In genomic region chr10:57825015-57825414, GRCh38 we compare ENCODE assay signal across 33 cellular contexts.
"Had no signal": no experiment of that assay in that cellular context is flagged by ENCODE, and none has a peak within 500 bp of the region (broad histone marks: within the 10 kb centered on the region; RNA-seq: fewer than 3 reads in every experiment).

No MANE protein-coding gene starts in this region.

- H3K9me3 ChIP-seq: MG63 had no signal

- DNase-seq: Karpas-422, Kasumi-1, KG1, MG63, MM.1S, MV-4-11, NCI-H1048, NCI-H1092, NCI-H1092 treated with DMSO at 0.1 percent for 48 hours, NCI-H1105, NCI-H1105 treated with DMSO at 0.1 percent for 48 hours, NCI-H1417 treated with DMSO at 0.1 percent for 48 hours, NCI-H1436, NCI-H1436 treated with DMSO at 0.1 percent for 48 hours, NCI-H146, NCI-H1694, NCI-H1694 treated with DMSO at 0.1 percent for 48 hours, NCI-H187, NCI-H187 treated with DMSO at 0.1 percent for 48 hours, NCI-H1930, NCI-H2029, NCI-H2029 treated with DMSO at 0.1 percent for 48 hours, NCI-H2081, NCI-H2081 treated with DMSO at 0.1 percent for 48 hours, NCI-H2107, NCI-H2171, NCI-H2171 treated with DMSO at 0.1 percent for 48 hours, NCI-H2227 treated with DMSO at 0.1 percent for 48 hours, NCI-H226, NCI-H345, NCI-H446, NCI-H446 treated with DMSO at 0.1 percent for 48 hours had no signal

- H3K9ac ChIP-seq: KMS-11 had no signal

- H3K4me3 ChIP-seq: MG63 had no signal

- H3K4me2 ChIP-seq: KMS-11 had no signal

- H3K27me3 ChIP-seq: MG63 had no signal

- H3K36me3 ChIP-seq: MG63 had no signal

- H3K27ac ChIP-seq: KMS-11 had no signal
